ENCODE assay signal across 1 cellular context in genomic region chr4:53713767-53714166, GRCh38.
TF ChIP-seq lines count a peak whose summit lies in the region.

No MANE protein-coding gene starts in this region.

TF ChIP-seq in SK-N-SH treated with all-trans-retinoic acid at 6 μM for 48 hours, 23 proteins besides CTCF, POLR2A, EP300 and RAD21 (continued from another document):
- peak; percentile 35; the same call in 1 of the 2 replicates for TF ChIP-seq CSRNP3 (CRISPR knock-in tag; IDR thresholded peaks at IDR 0.05)
- TF ChIP-seq ZNF70 (CRISPR knock-in tag; IDR thresholded peaks at IDR 0.05), result no peak
TF ChIP-seq in SK-N-SH treated with all-trans-retinoic acid at 6 μM for 48 hours: peak in this region for 3.
